9 cellular contexts compared by ENCODE assay signal in the genomic region with DNA sequence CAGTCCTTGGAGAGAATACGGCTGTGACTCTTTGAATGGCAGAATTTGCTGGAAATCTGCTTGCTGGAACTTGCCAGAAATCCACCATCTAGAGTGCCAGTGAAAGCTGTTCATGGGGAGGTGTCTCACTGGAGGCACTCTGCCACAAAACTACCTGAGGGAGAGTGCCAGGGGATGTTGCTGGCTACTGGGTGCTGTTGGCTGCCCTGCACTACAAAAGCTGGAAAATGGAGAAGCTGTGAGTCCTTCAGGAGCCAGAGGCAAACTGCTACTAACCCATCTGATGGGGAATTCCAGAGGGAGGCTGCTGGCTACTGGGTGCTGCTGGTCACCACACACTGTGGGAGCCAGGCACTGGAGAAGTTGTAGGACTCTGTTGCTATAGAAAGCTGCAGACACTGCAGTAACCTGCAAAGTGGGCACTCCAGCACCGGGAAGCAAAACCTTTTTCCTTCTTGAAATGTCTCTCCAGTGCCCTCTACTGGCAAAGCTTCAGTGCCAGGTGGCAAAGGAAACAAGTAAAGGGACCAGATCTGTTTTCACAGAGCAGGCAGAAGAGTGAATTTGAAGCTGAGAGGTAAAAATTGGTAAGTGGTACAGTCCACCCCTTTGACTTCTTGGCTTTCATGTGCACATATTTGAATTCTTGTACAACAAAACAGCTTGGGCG. TPM values are rescaled to one million over a fixed set of nuclear protein-coding genes. Genes with fewer than 3 reads are reported as not detected.
DNase-seq lines count a peak whose midpoint lies in the region; ATAC-seq, FAIRE-seq and TF ChIP-seq lines count a peak whose summit lies in the region.
"Had no signal": no experiment of that assay in that cellular context is flagged by ENCODE, and none has a peak within 500 bp of the region (broad histone marks: within the 10 kb centered on the region; RNA-seq: fewer than 3 reads in every experiment).

No MANE protein-coding gene starts in this region.

- POLR2A ChIA-PET in BJ (lab: Charles Lee) = no interaction called here
- POLR2A ChIA-PET in HEK293 (lab: Yijun Ruan, JAX) = interaction anchor here (0.6 kb wide), 1 partner anchor 195 kb away, joined by 6 read pairs; no protein-coding TSS in a partner anchor
- POLR2A ChIA-PET in activated CD8-positive, alpha-beta T cell treated with anti-CD3 and anti-CD28 coated beads for 36 hours (lab: Charles Lee) = interaction anchor here (1.0 to 1.1 kb wide), 2 partner anchors 62 to 73 kb away, joined by 3 read pairs; no protein-coding TSS in a partner anchor
- POLR2A ChIA-PET in endothelial cell of umbilical vein (lab: Charles Lee) = no interaction called here

- H3K4me1 Mint-ChIP-seq in activated CD8-positive, alpha-beta T cell treated with anti-CD3 and anti-CD28 coated beads for 36 hours (ENCODE audit: low read depth) = no peaks in the 10 kb centered on the region
- no peaks in the 10 kb centered on the region for H3K4me1 Mint-ChIP-seq in natural killer cell

- no peaks in the 10 kb centered on the region for H3K4me1 ChIP-seq in HEK293 (ENCODE audit: control insufficient read depth, insufficient read depth, low read length)
- H3K4me1 ChIP-seq in endothelial cell of umbilical vein (ENCODE audit: control insufficient read depth, extremely low read depth, insufficient read depth, low read length) = no peaks in the 10 kb centered on the region
- H3K4me1 ChIP-seq in thoracic aorta (ENCODE audit: control insufficient read depth in 1 of 2, low read depth in 2 of 2) = no peaks in the 10 kb centered on the region

- no peaks in the 10 kb centered on the region for H3K27me3 ChIP-seq in BJ (ENCODE audit: control insufficient read depth, insufficient read depth, low read length)
- H3K27me3 ChIP-seq in endothelial cell of umbilical vein (ENCODE audit: control insufficient read depth in 2 of 2, insufficient read depth in 2 of 2, low read length in 2 of 2) = peaks cover 0 to 2% of the 10 kb centered on the region in 2 experiments
- H3K27me3 ChIP-seq in thoracic aorta (replicated peaks; ENCODE audit: insufficient read depth) = no peaks in the 10 kb centered on the region

- no peaks in the 10 kb centered on the region for H3K79me2 ChIP-seq in endothelial cell of umbilical vein (ENCODE audit: control insufficient read depth, insufficient read depth, low read length)

- peak; percentile 51 for ATAC-seq in activated CD8-positive, alpha-beta T cell treated with anti-CD3 and anti-CD28 coated beads for 36 hours
- ATAC-seq in natural killer cell = peak; percentile 49 to 73 (median 52)
- no peak for ATAC-seq in thoracic aorta (ENCODE audit: insufficient number of reproducible peaks, low FRiP score, low read depth)
- no peak for ATAC-seq in HG02970 (IDR thresholded peaks at IDR 0.05; ENCODE audit: low FRiP score, unreplicated experiment)

- H3K36me3 ChIP-seq in BJ (ENCODE audit: control insufficient read depth, insufficient read depth, low read length) = no peaks in the 10 kb centered on the region
- H3K36me3 ChIP-seq in HEK293 (ENCODE audit: control insufficient read depth in 2 of 2, insufficient read depth in 1 of 2, low read length in 2 of 2) = no peaks in the 10 kb centered on the region
- no peaks in the 10 kb centered on the region for H3K36me3 ChIP-seq in endothelial cell of umbilical vein (ENCODE audit: control insufficient read depth in 2 of 2, extremely low read depth in 1 of 2, insufficient read depth in 2 of 2, low read length in 2 of 2)
- no peaks in the 10 kb centered on the region for H3K36me3 ChIP-seq in thoracic aorta

- no peak overlapping the region for H3K27ac Mint-ChIP-seq in activated CD8-positive, alpha-beta T cell treated with anti-CD3 and anti-CD28 coated beads for 36 hours
- H3K27ac Mint-ChIP-seq in natural killer cell = no peak overlapping the region

- peak; percentile 92 for FAIRE-seq in endothelial cell of umbilical vein (lab: Jason Lieb, UNC)

- H3K9me3 ChIP-seq in HEK293 (ENCODE audit: control insufficient read depth, insufficient read depth, low read depth, low read length) (no peaks in the 10 kb centered on the region), endothelial cell of umbilical vein (replicated peaks; ENCODE audit: control insufficient read depth, insufficient read depth, low read length) (no peaks in the 10 kb centered on the region), thoracic aorta (no peaks in the 10 kb centered on the region)

- H3K4me2 ChIP-seq in endothelial cell of umbilical vein (ENCODE audit: insufficient read depth, low read length) = no peak overlapping the region

- DNase-seq in BJ (ENCODE audit: low read depth) (no peak), NCI-H748 treated with DMSO at 0.1 percent for 48 hours (lab: John Stamatoyannopoulos, UW) (peak; percentile 37), endothelial cell of umbilical vein (ENCODE audit: low read depth, low spot score) (peak; percentile 49), natural killer cell (peak; percentile 16), thoracic aorta (ENCODE audit: low spot score) (no peak)
- DNase-seq in activated CD8-positive, alpha-beta T cell treated with anti-CD3 and anti-CD28 coated beads for 36 hours = peak; percentile 62

- dilution Hi-C loops in endothelial cell of umbilical vein (cut with MboI; ENCODE audit: extremely low pct_ligation_motif_present, low sequenced_read_pairs) = no loop called here

- no peak overlapping the region for H3K9ac ChIP-seq in endothelial cell of umbilical vein (replicated peaks; ENCODE audit: extremely low read depth, insufficient read depth, low read length)

- peaks cover 2% of the 10 kb centered on the region for H3K27me3 Mint-ChIP-seq in activated CD8-positive, alpha-beta T cell treated with anti-CD3 and anti-CD28 coated beads for 36 hours
- H3K27me3 Mint-ChIP-seq in natural killer cell (ENCODE audit: low read depth in 2 of 2) = peaks cover 0 to 28% of the 10 kb centered on the region in 2 donors

- H3K4me3 ChIP-seq in BJ (ENCODE audit: low read depth, low read length) = no peak overlapping the region
- H3K4me3 ChIP-seq in HEK293 (ENCODE audit: low read depth, low read length) = no peak overlapping the region
- H3K4me3 ChIP-seq in endothelial cell of umbilical vein (replicated peaks in 1 of 3; ENCODE audit: insufficient read depth in 1 of 3, low read depth in 1 of 3, low read length in 3 of 3) = no peak overlapping the region
- H3K4me3 ChIP-seq in thoracic aorta = no peak overlapping the region
- H3K4me3 ChIP-seq: skin epidermis had no signal

- intact Hi-C loops in activated CD8-positive, alpha-beta T cell treated with anti-CD3 and anti-CD28 coated beads for 36 hours (cut with micrococcal nuclease) = loop anchor here (5.0 kb wide), 1 partner anchor 170 kb away; no protein-coding TSS in a partner anchor
- intact Hi-C loops in endothelial cell of umbilical vein (cut with micrococcal nuclease) = loop anchor here (1.0 kb wide), 1 partner anchor 169 kb away; no protein-coding TSS in a partner anchor
- intact Hi-C loops in natural killer cell (cut with micrococcal nuclease) = loop anchor here (2.0 kb wide), 1 partner anchor 169 kb away; no protein-coding TSS in a partner anchor

- peak; percentile 78 for TF ChIP-seq CTCF in BJ (IDR thresholded peaks at IDR 0.05; ENCODE audit: insufficient read depth, low read depth, low read length)
- peak; percentile 36; the same call in 1 of the 2 replicates for TF ChIP-seq CTCF in HEK293 (tag by site-specific recombination; IDR thresholded peaks at IDR 0.05)
- TF ChIP-seq CTCF in activated CD8-positive, alpha-beta T cell treated with anti-CD3 and anti-CD28 coated beads for 36 hours (IDR thresholded peaks at IDR 0.05) = peak; percentile 60
- TF ChIP-seq CTCF in endothelial cell of umbilical vein (IDR thresholded peaks at IDR 0.05; ENCODE audit: extremely low read depth in 1 of 2, insufficient read depth in 1 of 2, low read depth in 1 of 2, low read length in 2 of 2) = peak; percentile 54 to 69
- TF ChIP-seq CTCF in natural killer cell (IDR thresholded peaks at IDR 0.05) = peak; percentile 56
- peak; percentile 34 for TF ChIP-seq CTCF in thoracic aorta (IDR thresholded peaks at IDR 0.05)

- H2AFZ ChIP-seq in endothelial cell of umbilical vein (ENCODE audit: low read depth, low read length) = no peak overlapping the region

- CTCF ChIA-PET in BJ (lab: Yijun Ruan, JAX) (interaction anchor here (0.6 to 3.4 kb wide), 25 partner anchors 8 to 250 kb away, joined by 3 to 30 read pairs (median 4); a partner anchor contains a TSS), HEK293 (lab: Yijun Ruan, JAX) (interaction anchor here (0.5 to 9.9 kb wide), 48 partner anchors 11 to 659 kb away, joined by 3 to 203 read pairs (median 4); a partner anchor contains a TSS), endothelial cell of umbilical vein (lab: Charles Lee) (interaction anchor here (0.7 to 2.3 kb wide), 28 partner anchors 8 to 324 kb away, joined by 3 to 48 read pairs (median 4); a partner anchor contains a TSS)
- CTCF ChIA-PET in activated CD8-positive, alpha-beta T cell treated with anti-CD3 and anti-CD28 coated beads for 36 hours (lab: Charles Lee) = interaction anchor here (0.7 to 4.0 kb wide), 28 partner anchors 8 to 465 kb away, joined by 3 to 51 read pairs (median 4); a partner anchor contains a TSS

- no peak overlapping the region for H3K4me3 Mint-ChIP-seq in activated CD8-positive, alpha-beta T cell treated with anti-CD3 and anti-CD28 coated beads for 36 hours
- H3K4me3 Mint-ChIP-seq in natural killer cell = no peak overlapping the region

- no TSS peak for BruUV-seq in endothelial cell of umbilical vein (replicated peaks; lab: Mats Ljungman, UMichigan)

- no peaks in the 10 kb centered on the region for H3K36me3 Mint-ChIP-seq in activated CD8-positive, alpha-beta T cell treated with anti-CD3 and anti-CD28 coated beads for 36 hours (ENCODE audit: low read depth)
- no peaks in the 10 kb centered on the region for H3K36me3 Mint-ChIP-seq in natural killer cell

- no peaks in the 10 kb centered on the region for H4K20me1 ChIP-seq in endothelial cell of umbilical vein (replicated peaks; ENCODE audit: control insufficient read depth, extremely low read depth, insufficient read depth, low read length)

- no peaks in the 10 kb centered on the region for H3K9me1 ChIP-seq in endothelial cell of umbilical vein (replicated peaks; ENCODE audit: control insufficient read depth, extremely low read depth, insufficient read depth, low read length)

- no peak for TF ChIP-seq POLR2A in endothelial cell of umbilical vein (IDR thresholded peaks at IDR 0.05; ENCODE audit: low read depth, low read length)

- H3K27ac ChIP-seq in HEK293 (ENCODE audit: extremely low read depth, low read depth, low read length) (no peak overlapping the region), endothelial cell of umbilical vein (ENCODE audit: insufficient read depth, low read depth, low read length) (no peak overlapping the region), thoracic aorta (no peak overlapping the region)

- H3K9me3 Mint-ChIP-seq in activated CD8-positive, alpha-beta T cell treated with anti-CD3 and anti-CD28 coated beads for 36 hours = no peaks in the 10 kb centered on the region
- H3K9me3 Mint-ChIP-seq in natural killer cell = no peaks in the 10 kb centered on the region

RNA-seq across cellular contexts. Expression of a gene that starts 47.8 kb away (rescaled TPM):
- polyA plus RNA-seq in BJ (2011; rRNA removed) (112 and 156 TPM in 2 replicates), endothelial cell of umbilical vein (163 and 171 TPM in 2 replicates)
- 40.7 and 63.7 TPM in 2 replicates for polyA minus RNA-seq in BJ (2011; rRNA and poly(A)+ RNA removed)
- 10 to 100 TPM; 94.3 to 97.6 TPM for total RNA-seq in activated CD8-positive, alpha-beta T cell treated with anti-CD3 and anti-CD28 coated beads for 36 hours
- total RNA-seq in endothelial cell of umbilical vein (81.4 and 82.3 TPM in 2 replicates), natural killer cell (10 to 100 TPM; 49.2 to 56.4 (median 54.3) TPM), thoracic aorta (10 to 100 TPM; 79.7 to 82.6 TPM)
- polyA plus RNA-seq in endothelial cell of umbilical vein (2011; cell fraction: cytosol; rRNA removed) = 163 and 200 TPM in 2 replicates
- 66.2 and 71.0 TPM in 2 replicates for polyA plus RNA-seq in endothelial cell of umbilical vein (2011; cell fraction: nucleus; rRNA removed)
- polyA plus RNA-seq in endothelial cell of umbilical vein (2012) = 77.3 and 95.3 TPM in 2 replicates
- 67.9 and 79.0 TPM in 2 replicates for polyA minus RNA-seq in endothelial cell of umbilical vein
- polyA minus RNA-seq in endothelial cell of umbilical vein (2011; cell fraction: cytosol; rRNA and poly(A)+ RNA removed) = 132 TPM
- polyA minus RNA-seq in endothelial cell of umbilical vein (2011; cell fraction: nucleus; rRNA and poly(A)+ RNA removed) = 7.4 and 8.2 TPM in 2 replicates

RNA-seq across cellular contexts. Expression of a gene that starts 59.3 kb away (rescaled TPM):
- 0.09 TPM in 1 of 2 replicates, not detected in the other for polyA plus RNA-seq in BJ (2011; rRNA removed)
- not detected in 2 replicates for polyA minus RNA-seq in BJ (2011; rRNA and poly(A)+ RNA removed)
- total RNA-seq in activated CD8-positive, alpha-beta T cell treated with anti-CD3 and anti-CD28 coated beads for 36 hours = under 1 TPM; 0.63 to 0.72 TPM
- total RNA-seq in endothelial cell of umbilical vein = 0.42 and 0.86 TPM in 2 replicates
- polyA plus RNA-seq in endothelial cell of umbilical vein = 0.23 TPM in 1 of 2 replicates, not detected in the other
- 0.08 and 0.09 TPM in 2 replicates for polyA plus RNA-seq in endothelial cell of umbilical vein (2011; cell fraction: cytosol; rRNA removed)
- 0.27 and 0.38 TPM in 2 replicates for polyA plus RNA-seq in endothelial cell of umbilical vein (2011; cell fraction: nucleus; rRNA removed)
- polyA plus RNA-seq in endothelial cell of umbilical vein (2012) = 0.15 and 0.39 TPM in 2 replicates
- 0.40 TPM in 1 of 2 replicates, not detected in the other for polyA minus RNA-seq in endothelial cell of umbilical vein
- not detected for polyA minus RNA-seq in endothelial cell of umbilical vein (2011; cell fraction: cytosol; rRNA and poly(A)+ RNA removed)
- polyA minus RNA-seq in endothelial cell of umbilical vein (2011; cell fraction: nucleus; rRNA and poly(A)+ RNA removed) = 0.29 TPM in 2 replicates
- total RNA-seq in natural killer cell = 1 to 10 TPM in 2 of 3 donors, under 1 TPM in 1; 0.85 to 2.1 (median 1.1) TPM
- total RNA-seq in thoracic aorta = not detected

RNA-seq across cellular contexts. Expression of a gene that starts 59.5 kb away (rescaled TPM):
- polyA plus RNA-seq in BJ (2011; rRNA removed) = 18.7 and 22.4 TPM in 2 replicates
- 16.9 and 21.0 TPM in 2 replicates for polyA minus RNA-seq in BJ (2011; rRNA and poly(A)+ RNA removed)
- 100 to 1,000 TPM; 151 to 154 TPM for total RNA-seq in activated CD8-positive, alpha-beta T cell treated with anti-CD3 and anti-CD28 coated beads for 36 hours
- total RNA-seq in endothelial cell of umbilical vein = 72.5 and 75.9 TPM in 2 replicates
- polyA plus RNA-seq in endothelial cell of umbilical vein = 11.1 and 15.4 TPM in 2 replicates
- polyA plus RNA-seq in endothelial cell of umbilical vein (2011; cell fraction: cytosol; rRNA removed) = 22.2 and 26.3 TPM in 2 replicates
- polyA plus RNA-seq in endothelial cell of umbilical vein (2011; cell fraction: nucleus; rRNA removed) = 46.1 and 60.0 TPM in 2 replicates
- 35.0 and 46.1 TPM in 2 replicates for polyA plus RNA-seq in endothelial cell of umbilical vein (2012)
- polyA minus RNA-seq in endothelial cell of umbilical vein = 52.3 and 57.2 TPM in 2 replicates
- polyA minus RNA-seq in endothelial cell of umbilical vein (2011; cell fraction: cytosol; rRNA and poly(A)+ RNA removed) = 109 TPM
- polyA minus RNA-seq in endothelial cell of umbilical vein (2011; cell fraction: nucleus; rRNA and poly(A)+ RNA removed) = 27.8 and 47.7 TPM in 2 replicates
- total RNA-seq in natural killer cell = 10 to 100 TPM; 54.2 to 96.3 (median 60.4) TPM
- 10 to 100 TPM; 32.6 to 53.1 TPM for total RNA-seq in thoracic aorta

Comparison
In these comparisons a context has a peak if more than half of its experiments do, and no peak if none do; other contexts are left out.
1. DNase-seq: peak in NCI-H748 treated with DMSO at 0.1 percent for 48 hours (single experiment), activated CD8-positive, alpha-beta T cell treated with anti-CD3 and anti-CD28 coated beads for 36 hours (single experiment), endothelial cell of umbilical vein (single experiment) and natural killer cell (single experiment); none in BJ (single experiment) and thoracic aorta (single experiment).
2. ATAC-seq: peak in activated CD8-positive, alpha-beta T cell treated with anti-CD3 and anti-CD28 coated beads for 36 hours (single experiment) and natural killer cell (3 of 3); none in thoracic aorta (single experiment) and HG02970 (single experiment).
3. POLR2A ChIA-PET loops: an anchor here in HEK293 (0.6 kb wide) and activated CD8-positive, alpha-beta T cell treated with anti-CD3 and anti-CD28 coated beads for 36 hours (1.0 to 1.1 kb wide); none called in BJ and endothelial cell of umbilical vein.
4. Peak in every context shown above with its lines, with median percentiles within 50 percentile points of each other: CTCF ChIP-seq.